Comparison of ENCODE assay signal across 9 cellular contexts in genomic region chr5:1516615-1517601, GRCh38. TPM values are rescaled to one million over a fixed set of nuclear protein-coding genes. Genes with fewer than 3 reads are reported as not detected.
DNase-seq lines count a peak whose midpoint lies in the region; ATAC-seq and FAIRE-seq lines count a peak whose summit lies in the region.
"Had no signal": no experiment of that assay in that cellular context is flagged by ENCODE, and none has a peak within 500 bp of the region (broad histone marks: within the 10 kb centered on the region; RNA-seq: fewer than 3 reads in every experiment).

No MANE protein-coding gene starts in this region.

- peaks cover 17 to 50% (median 35%) of the 10 kb centered on the region in 3 donors for H3K4me1 Mint-ChIP-seq in naive B cell

- peak; percentile 23 for FAIRE-seq in HTR-8/SVneo (lab: Jason Lieb, UNC)

- H3K9me3 Mint-ChIP-seq in naive B cell: no peaks in the 10 kb centered on the region

- no peaks in the 10 kb centered on the region for H3K36me3 Mint-ChIP-seq in naive B cell

- H3K27ac Mint-ChIP-seq in naive B cell: peak overlapping the region in 4 of 6 donors; percentile 27 to 78 (median 56)

- DNase-seq in AG08395 (ENCODE audit: low spot score) (peak; percentile 74), HTR-8/SVneo (ENCODE audit: insufficient read length, low spot score) (no peak), ecto neural progenitor cell (ENCODE audit: low spot score) (peak; percentile 44), naive B cell (no peak), NCI-H2081 (lab: John Stamatoyannopoulos, UW) (no peak), DMS79 treated with DMSO at 0.1 percent for 48 hours (lab: John Stamatoyannopoulos, UW) (no peak)
- DNase-seq: NCI-H1417 treated with DMSO at 0.1 percent for 48 hours had no signal

- H3K4me3 Mint-ChIP-seq in naive B cell: peak overlapping the region in 1 of 8 donors; percentile 66

- ATAC-seq in naive B cell (ENCODE audit: low read depth in 2 of 2): no peak
- no peak for ATAC-seq in GM18511 (IDR thresholded peaks at IDR 0.05; ENCODE audit: unreplicated experiment)
- ATAC-seq in GM18907 (IDR thresholded peaks at IDR 0.05; ENCODE audit: unreplicated experiment): no peak

- H3K27me3 Mint-ChIP-seq in naive B cell: no peaks in the 10 kb centered on the region

RNA-seq across cellular contexts. Expression of gene LPCAT1, which starts 6.9 kb away (rescaled TPM):
- 10 to 100 TPM; 19.5 to 63.3 (median 52.7) TPM for polyA plus RNA-seq in naive B cell (ENCODE audit: low read depth in 6 of 6)

Comparison
In these comparisons a context has a peak if more than half of its experiments do, and no peak if none do; other contexts are left out.
1. DNase-seq: peak in AG08395 (single experiment) and ecto neural progenitor cell (single experiment); none in HTR-8/SVneo (single experiment), naive B cell (single experiment), NCI-H2081 (0 of 2) and DMS79 treated with DMSO at 0.1 percent for 48 hours (single experiment).